In the genomic region with DNA sequence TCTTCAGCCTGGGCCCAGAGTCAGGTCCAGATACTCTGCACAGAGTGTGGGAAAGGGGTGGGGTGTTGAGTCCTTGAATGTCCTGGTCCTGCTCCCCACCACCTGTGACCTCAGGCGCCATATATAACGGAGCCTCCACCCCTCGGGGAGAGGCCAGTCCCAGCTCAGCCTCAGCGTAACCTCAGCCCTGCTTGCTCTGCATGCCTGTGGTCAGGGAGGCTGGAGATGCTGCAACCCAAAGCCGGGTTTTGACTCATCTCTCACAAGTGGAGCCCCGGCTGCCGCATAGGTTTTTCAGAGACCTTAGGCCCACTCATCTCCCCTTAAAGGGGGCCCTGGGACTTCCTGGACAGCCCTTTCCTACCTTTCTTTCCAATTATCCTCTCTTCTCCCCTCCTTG, we compare ENCODE assay signal across 8 cellular contexts. TPM values are rescaled to one million over a fixed set of nuclear protein-coding genes. Genes with fewer than 3 reads are reported as not detected.
DNase-seq lines count a peak whose midpoint lies in the region; ATAC-seq and TF ChIP-seq lines count a peak whose summit lies in the region.

No MANE protein-coding gene starts in this region.

- no peaks in the 10 kb centered on the region for H3K9me2 ChIP-seq in GM23248 (ENCODE audit: insufficient read depth)

- H3K9me3 Mint-ChIP-seq in activated T-cell treated with anti-CD3 and anti-CD28 coated beads, Interleukin-2, amount 50 U/mL, for 4 hours: no peaks in the 10 kb centered on the region
- H3K9me3 Mint-ChIP-seq in mesothelial cell of epicardium: no peaks in the 10 kb centered on the region

- no peaks in the 10 kb centered on the region for H3K27me3 ChIP-seq in GM23248 (replicated peaks; ENCODE audit: insufficient read depth)
- no peaks in the 10 kb centered on the region for H3K27me3 ChIP-seq in MG63
- H3K27me3 ChIP-seq in upper lobe of left lung: no peaks in the 10 kb centered on the region

- H3F3A ChIP-seq in GM23248 (ENCODE audit: insufficient read depth): peaks cover 45% of the 10 kb centered on the region

- peak; percentile 79 to 84 for ATAC-seq in activated T-cell treated with anti-CD3 and anti-CD28 coated beads, Interleukin-2, amount 50 U/mL, for 4 hours
- ATAC-seq in left colon (no peak), upper lobe of left lung (ENCODE audit: low FRiP score in 2 of 2) (peak; percentile 61 to 90)

- no peaks in the 10 kb centered on the region for H3K27me3 Mint-ChIP-seq in activated T-cell treated with anti-CD3 and anti-CD28 coated beads, Interleukin-2, amount 50 U/mL, for 4 hours (ENCODE audit: low read depth)
- H3K27me3 Mint-ChIP-seq in mesothelial cell of epicardium (ENCODE audit: low read depth): no peaks in the 10 kb centered on the region

- H3K36me3 ChIP-seq in GM23248 (ENCODE audit: low read depth): peaks cover 15% of the 10 kb centered on the region
- peaks cover 3% of the 10 kb centered on the region; the same call in 1 of the 2 replicates for H3K36me3 ChIP-seq in MG63
- H3K36me3 ChIP-seq in upper lobe of left lung: peaks cover 0 to 8% (median 3%) of the 10 kb centered on the region in 4 donors

- peak overlapping the region; percentile 61 for H3K9ac ChIP-seq in GM23248

- TF ChIP-seq POLR2A in upper lobe of left lung (IDR thresholded peaks at IDR 0.05): no peak

- H2AFZ ChIP-seq in GM23248: peak overlapping the region; percentile 54

- H3K27ac ChIP-seq in GM23248: peak overlapping the region; percentile 84
- H3K27ac ChIP-seq in upper lobe of left lung: no peak overlapping the region
- H3K27ac ChIP-seq in substantia nigra (ENCODE audit: low read depth, low read length, poor library complexity, severe bottlenecking): no peak overlapping the region

- TF ChIP-seq CTCF in GM12875 (IDR thresholded peaks at IDR 0.05; ENCODE audit: borderline replicate concordance, insufficient read depth, low read depth, low read length) (no peak), upper lobe of left lung (IDR thresholded peaks at IDR 0.05) (no peak), mesothelial cell of epicardium (IDR thresholded peaks at IDR 0.05; ENCODE audit: unreplicated experiment) (no peak)

- no peak overlapping the region for H3K27ac Mint-ChIP-seq in mesothelial cell of epicardium

- H3K4me3 ChIP-seq in GM12875 (ENCODE audit: low read depth, low read length): peak overlapping the region; percentile 95
- no peak overlapping the region for H3K4me3 ChIP-seq in GM23248
- no peak overlapping the region for H3K4me3 ChIP-seq in MG63
- no peak overlapping the region for H3K4me3 ChIP-seq in upper lobe of left lung

- no peaks in the 10 kb centered on the region for H4K20me1 ChIP-seq in GM23248 (ENCODE audit: insufficient read depth)

- H3K4me2 ChIP-seq in GM23248 (ENCODE audit: unreplicated experiment): peak overlapping the region; percentile 73

- in situ Hi-C loops in GM23248 (cut with MboI): no loop called here

- H3K36me3 Mint-ChIP-seq in activated T-cell treated with anti-CD3 and anti-CD28 coated beads, Interleukin-2, amount 50 U/mL, for 4 hours (ENCODE audit: insufficient read depth): peaks cover 9% of the 10 kb centered on the region
- H3K36me3 Mint-ChIP-seq in mesothelial cell of epicardium: peaks cover 3% of the 10 kb centered on the region

- DNase-seq in GM23248 (peak; percentile 96), MG63 (peak; percentile 56), left colon (peak; percentile 43 to 51), upper lobe of left lung (peak in 1 of 2 donors; percentile 60), mesothelial cell of epicardium (ENCODE audit: low spot score in 2 of 2, unreplicated experiment in 2 of 2) (no peak), substantia nigra (lab: John Stamatoyannopoulos, UW) (no peak)
- peak; percentile 44 for DNase-seq in activated T-cell treated with anti-CD3 and anti-CD28 coated beads, Interleukin-2, amount 50 U/mL, for 4 hours

- no peaks in the 10 kb centered on the region for H3K79me2 ChIP-seq in GM23248 (ENCODE audit: insufficient read depth)

- intact Hi-C loops in left colon (cut with DNase I, micrococcal nuclease): no loop called here

- H3K9me3 ChIP-seq in GM23248 (ENCODE audit: low read depth) (no peaks in the 10 kb centered on the region), MG63 (no peaks in the 10 kb centered on the region), upper lobe of left lung (no peaks in the 10 kb centered on the region)

- no peak for TF ChIP-seq EP300 in upper lobe of left lung (IDR thresholded peaks at IDR 0.05)

- peak overlapping the region; percentile 86 for H3K4me3 Mint-ChIP-seq in activated T-cell treated with anti-CD3 and anti-CD28 coated beads, Interleukin-2, amount 50 U/mL, for 4 hours
- H3K4me3 Mint-ChIP-seq in mesothelial cell of epicardium: no peak overlapping the region

- H3K4me1 ChIP-seq in GM23248 (ENCODE audit: insufficient read depth): peaks cover 19% of the 10 kb centered on the region
- H3K4me1 ChIP-seq in upper lobe of left lung: peaks cover 12 to 28% (median 17%) of the 10 kb centered on the region in 4 donors

- peaks cover 84% of the 10 kb centered on the region for H3K4me1 Mint-ChIP-seq in activated T-cell treated with anti-CD3 and anti-CD28 coated beads, Interleukin-2, amount 50 U/mL, for 4 hours (ENCODE audit: low read depth)
- no peaks in the 10 kb centered on the region for H3K4me1 Mint-ChIP-seq in mesothelial cell of epicardium

- 3 to 5% methylated on average over 7 of the region's 7 CpGs for WGBS in GM23248 (ENCODE audit: low coverage in 1 of 2, low lambda C conversion rate in 2 of 2, missing lambda C conversion rate in 2 of 2), 2 experiments
- 70 to 75% methylated on average over 7 of the region's 7 CpGs for WGBS in upper lobe of left lung, 2 donors

RNA-seq across cellular contexts. Expression of gene ITGB7, which starts 1.3 kb away (rescaled TPM):
- total RNA-seq in GM23248 (2014; rRNA removed; shearing (Covaris generic)): 1.4 and 2.4 TPM in 2 replicates
- polyA plus RNA-seq in GM23248 (2016; fragmentation: Nextera tagmentation; extraction: Ambion mirVana): 0.84 and 1.2 TPM in 2 replicates
- total RNA-seq in MG63 (2014; rRNA removed; shearing (Covaris generic); ENCODE audit: low replicate concordance): 1.6 TPM in 1 of 2 replicates, not detected in the other
- total RNA-seq in activated T-cell treated with anti-CD3 and anti-CD28 coated beads, Interleukin-2, amount 50 U/mL, for 4 hours: 100 to 1,000 TPM in 2 of 3 donors, 10 to 100 TPM in 1; 82.1 to 140 (median 124) TPM
- total RNA-seq in left colon: 1 to 10 TPM; 4.6 to 9.1 TPM
- 10 to 100 TPM in 1 of 6 donors, 1 to 10 TPM in 5; 3.1 to 12.9 (median 4.7) TPM for total RNA-seq in upper lobe of left lung
- 3.2 to 4.9 TPM (median 4.6 TPM) in 3 replicates for total RNA-seq in mesothelial cell of epicardium

RNA-seq across cellular contexts. Expression of gene CSAD, which starts 25.0 kb away (rescaled TPM):
- 13.4 and 14.2 TPM in 2 replicates for total RNA-seq in GM23248 (2014; rRNA removed; shearing (Covaris generic))
- 6.1 and 8.6 TPM in 2 replicates for polyA plus RNA-seq in GM23248 (2016; fragmentation: Nextera tagmentation; extraction: Ambion mirVana)
- total RNA-seq in MG63 (2014; rRNA removed; shearing (Covaris generic); ENCODE audit: low replicate concordance): 1.2 and 7.1 TPM in 2 replicates
- 10 to 100 TPM in 1 of 3 donors, 1 to 10 TPM in 2; 8.0 to 10.6 (median 9.3) TPM for total RNA-seq in activated T-cell treated with anti-CD3 and anti-CD28 coated beads, Interleukin-2, amount 50 U/mL, for 4 hours
- total RNA-seq in left colon: 10 to 100 TPM; 22.8 to 28.7 TPM
- 100 to 1,000 TPM in 1 of 6 donors, 10 to 100 TPM in 5; 19.8 to 164 (median 28.6) TPM for total RNA-seq in upper lobe of left lung
- 120 to 129 TPM (median 125 TPM) in 3 replicates for total RNA-seq in mesothelial cell of epicardium

RNA-seq across cellular contexts. Expression of gene ZNF740, which starts 25.2 kb away (rescaled TPM):
- total RNA-seq in GM23248 (2014; rRNA removed; shearing (Covaris generic)): 5.1 and 6.5 TPM in 2 replicates
- 2.8 and 3.9 TPM in 2 replicates for polyA plus RNA-seq in GM23248 (2016; fragmentation: Nextera tagmentation; extraction: Ambion mirVana)
- 14.7 and 22.2 TPM in 2 replicates for total RNA-seq in MG63 (2014; rRNA removed; shearing (Covaris generic); ENCODE audit: low replicate concordance)
- total RNA-seq in activated T-cell treated with anti-CD3 and anti-CD28 coated beads, Interleukin-2, amount 50 U/mL, for 4 hours: 10 to 100 TPM; 29.7 to 41.5 (median 36.6) TPM
- 10 to 100 TPM; 28.7 to 32.7 TPM for total RNA-seq in left colon
- 10 to 100 TPM in 5 of 6 donors, 1 to 10 TPM in 1; 9.6 to 52.4 (median 24.0) TPM for total RNA-seq in upper lobe of left lung
- total RNA-seq in mesothelial cell of epicardium: 96.5 to 105 TPM (median 97.5 TPM) in 3 replicates

RNA-seq across cellular contexts. Expression of gene RARG, which starts 26.3 kb away (rescaled TPM):
- total RNA-seq in GM23248 (2014; rRNA removed; shearing (Covaris generic)): 75.3 and 76.6 TPM in 2 replicates
- polyA plus RNA-seq in GM23248 (2016; fragmentation: Nextera tagmentation; extraction: Ambion mirVana): 116 and 118 TPM in 2 replicates
- 30.8 and 40.7 TPM in 2 replicates for total RNA-seq in MG63 (2014; rRNA removed; shearing (Covaris generic); ENCODE audit: low replicate concordance)
- total RNA-seq in activated T-cell treated with anti-CD3 and anti-CD28 coated beads, Interleukin-2, amount 50 U/mL, for 4 hours: 10 to 100 TPM; 34.4 to 38.4 (median 38.0) TPM
- total RNA-seq in left colon (10 to 100 TPM; 10.2 to 12.3 TPM), upper lobe of left lung (10 to 100 TPM; 21.2 to 43.0 (median 32.1) TPM), mesothelial cell of epicardium (66.6 to 72.2 TPM (median 71.6 TPM) in 3 replicates)

Comparison
In these comparisons a context has a peak if more than half of its experiments do, and no peak if none do; other contexts are left out.
1. DNase-seq: peak in GM23248 (single experiment), MG63 (single experiment), activated T-cell treated with anti-CD3 and anti-CD28 coated beads, Interleukin-2, amount 50 U/mL, for 4 hours (single experiment) and left colon (2 of 2); none in mesothelial cell of epicardium (0 of 2) and substantia nigra (0 of 49).
2. RNA of gene ITGB7, which starts 1.3 kb away (total RNA-seq): 82.1 to 140 TPM in activated T-cell treated with anti-CD3 and anti-CD28 coated beads, Interleukin-2, amount 50 U/mL, for 4 hours; 4.6 to 9.1 TPM in left colon, 3.1 to 12.9 TPM in upper lobe of left lung, 3.2 to 4.9 TPM in mesothelial cell of epicardium, 1.4 to 2.4 TPM in GM23248 and 1.6 TPM in MG63; every median in the first group is over 4 times any median in the second.